Comparison of ENCODE assay signal across 9 cellular contexts in genomic region chr3:197959891-197960693, GRCh38. TPM values are rescaled to one million over a fixed set of nuclear protein-coding genes. Genes with fewer than 3 reads are reported as not detected.
DNase-seq lines count a peak whose midpoint lies in the region; ATAC-seq, FAIRE-seq and TF ChIP-seq lines count a peak whose summit lies in the region.
"Had no signal": no experiment of that assay in that cellular context is flagged by ENCODE, and none has a peak within 500 bp of the region (broad histone marks: within the 10 kb centered on the region; RNA-seq: fewer than 3 reads in every experiment).

TSS of gene LMLN (plus strand) at chr3:197960217. CDS start at chr3:197960246, 29 bp downstream.

- no peak for TF ChIP-seq CTCF in keratinocyte (optimal IDR thresholded peaks at IDR 0.05 in 1 of 3, IDR thresholded peaks at IDR 0.05 in 1 of 3, conservative IDR thresholded peaks at IDR 0.05 in 1 of 3; ENCODE audit: extremely low read depth in 1 of 3, insufficient read depth in 2 of 3, low read length in 3 of 3)

- peak within 1 kb of the TSS; percentile 84 for H3K27ac ChIP-seq in keratinocyte (ENCODE audit: control insufficient read depth, insufficient read depth, low read length)

- no peaks in the 10 kb centered on the region for H3K9me1 ChIP-seq in keratinocyte (ENCODE audit: control insufficient read depth, extremely low read depth, insufficient read depth, low read length)

- peak within 1 kb of the TSS; percentile 50 to 86 (median 83) for H3K4me3 ChIP-seq in keratinocyte (ENCODE audit: control insufficient read depth in 2 of 3, extremely low read depth in 1 of 3, insufficient read depth in 2 of 3, low read depth in 1 of 3, low read length in 3 of 3)

- peak within 1 kb of the TSS; percentile 96 for H2AFZ ChIP-seq in keratinocyte (ENCODE audit: control insufficient read depth, low read length)

- H3K36me3 ChIP-seq in keratinocyte (ENCODE audit: control insufficient read depth in 2 of 2, extremely low read depth in 1 of 2, insufficient read depth in 2 of 2, low read length in 2 of 2): peaks cover 6 to 11% of the 10 kb centered on the region in 2 experiments

- H3K4me2 ChIP-seq in keratinocyte (ENCODE audit: control insufficient read depth, extremely low read depth, insufficient read depth, low read depth, low read length): peak within 1 kb of the TSS; percentile 87

- FAIRE-seq in keratinocyte (lab: Jason Lieb, UNC): peak; percentile 62
- FAIRE-seq: colon had no signal

- ATAC-seq in GM19043 (IDR thresholded peaks at IDR 0.05; ENCODE audit: low read depth, unreplicated experiment) (peak; percentile 98), HG03354 (IDR thresholded peaks at IDR 0.05; ENCODE audit: poor library complexity, severe bottlenecking, unreplicated experiment) (peak; percentile 98)
- ATAC-seq in activated CD4-positive, CD25-positive, alpha-beta regulatory T cell treated with anti-CD3 and anti-CD28 coated beads, Interleukin-2, amount 50 U/mL, for 24 hours: peak; percentile 92 to 95

- H3K9me3 ChIP-seq in keratinocyte (ENCODE audit: control insufficient read depth, low read depth, low read length): no peaks in the 10 kb centered on the region

- H3K79me2 ChIP-seq in keratinocyte (ENCODE audit: control insufficient read depth, insufficient read depth, low read length): no peaks in the 10 kb centered on the region

- DNase-seq in AG20443 (ENCODE audit: low spot score): peak; percentile 98
- DNase-seq in NCI-H446 (lab: John Stamatoyannopoulos, UW): peak; percentile 95 to 99
- peak; percentile 97 for DNase-seq in cerebellar cortex (ENCODE audit: low spot score)
- DNase-seq in keratinocyte (ENCODE audit: low read depth, low spot score): no peak
- DNase-seq in stimulated activated CD4-positive, alpha-beta T cell treated with anti-CD3 and anti-CD28 coated beads, Interleukin-12 subunit alpha, Interleukin-12 subunit beta, amount 100 ng/mL, for 48 hours (ENCODE audit: low read depth in 2 of 3, low spot score in 1 of 3): peak; percentile 84 to 95 (median 93)

- no peaks in the 10 kb centered on the region for H3K27me3 ChIP-seq in keratinocyte (ENCODE audit: control insufficient read depth, extremely low read depth, insufficient read depth, low read length)

- H3K9ac ChIP-seq in keratinocyte (ENCODE audit: control insufficient read depth, extremely low read depth, insufficient read depth, low read length): peak within 1 kb of the TSS; percentile 86

- no peaks in the 10 kb centered on the region for H4K20me1 ChIP-seq in keratinocyte (ENCODE audit: control insufficient read depth, extremely low read depth, insufficient read depth, low read length)

- H3K4me1 ChIP-seq in keratinocyte (ENCODE audit: control insufficient read depth, extremely low read depth, insufficient read depth, low read length): peaks cover 24% of the 10 kb centered on the region

- dilution Hi-C loops in keratinocyte (cut with MboI; ENCODE audit: extremely low pct_ligation_motif_present, low sequenced_read_pairs): no loop called here

RNA-seq across cellular contexts. Expression of gene LMLN, which starts in this region (rescaled TPM):
- polyA plus RNA-seq in keratinocyte: 5.0 to 5.5 TPM (median 5.2 TPM) in 3 replicates
- 3.5 TPM for polyA plus RNA-seq in keratinocyte (2011; ENCODE audit: low read depth)
- polyA plus RNA-seq in keratinocyte (2011; cell fraction: cytosol; rRNA removed): 1.8 and 2.7 TPM in 2 replicates
- 12.1 and 13.1 TPM in 2 replicates for polyA plus RNA-seq in keratinocyte (2011; cell fraction: nucleus; rRNA removed)
- 2.1 and 3.7 TPM in 2 replicates for polyA plus RNA-seq in keratinocyte (2012; ENCODE audit: low replicate concordance)
- polyA minus RNA-seq in keratinocyte: 7.2 to 18.9 TPM (median 7.3 TPM) in 3 replicates
- polyA minus RNA-seq in keratinocyte (2011; cell fraction: cytosol; rRNA and poly(A)+ RNA removed): 4.6 TPM
- polyA minus RNA-seq in keratinocyte (2011; cell fraction: nucleus; rRNA and poly(A)+ RNA removed): 12.2 and 17.6 TPM in 2 replicates
